1 cellular context compared by ENCODE assay signal in the genomic region with DNA sequence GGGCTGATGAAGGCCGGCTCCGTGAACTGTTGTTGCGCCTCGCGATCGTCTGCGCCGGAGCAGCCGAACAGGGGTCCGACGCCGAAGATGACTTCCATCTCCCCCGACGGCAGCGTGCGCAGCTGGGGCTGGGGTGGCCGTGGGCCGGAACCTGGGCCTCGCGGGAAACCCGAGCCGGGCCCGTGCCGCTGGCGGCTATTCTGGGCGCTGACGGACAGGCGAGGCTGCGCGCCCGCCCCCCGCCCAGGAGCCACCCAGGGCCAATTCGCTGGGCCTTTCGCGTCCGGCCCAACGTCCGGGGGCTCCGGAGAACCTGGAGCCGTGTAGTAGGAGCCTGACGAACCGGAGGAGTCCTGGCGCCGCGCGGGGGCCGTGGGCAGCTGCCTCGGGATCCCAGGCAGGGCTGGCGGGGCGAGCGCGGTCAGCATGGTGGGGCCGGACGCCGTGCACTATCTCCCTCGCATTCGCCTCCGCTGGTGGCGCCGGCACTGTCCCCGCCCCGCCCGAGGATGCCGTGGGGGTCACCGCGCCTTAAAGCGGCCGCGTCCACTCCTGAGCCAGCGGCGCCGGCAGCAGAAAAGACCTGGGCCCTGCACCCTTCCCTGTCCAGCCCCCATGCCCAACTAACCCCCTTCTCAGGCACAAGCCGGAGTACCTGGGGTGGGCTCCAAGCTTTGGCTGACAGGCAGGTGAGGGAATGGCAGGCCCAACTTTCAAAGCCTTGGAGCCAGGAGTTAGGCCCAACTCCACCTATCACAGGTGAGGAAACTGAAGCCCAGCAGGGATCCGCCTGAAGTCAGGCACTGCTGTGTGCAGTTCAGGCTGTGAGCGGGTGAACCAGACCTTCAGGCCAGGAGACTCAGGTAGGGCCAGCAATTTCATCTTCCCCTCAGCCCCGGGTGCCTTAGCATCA.
TF ChIP-seq lines count a peak whose summit lies in the region.

A gene with protein sequence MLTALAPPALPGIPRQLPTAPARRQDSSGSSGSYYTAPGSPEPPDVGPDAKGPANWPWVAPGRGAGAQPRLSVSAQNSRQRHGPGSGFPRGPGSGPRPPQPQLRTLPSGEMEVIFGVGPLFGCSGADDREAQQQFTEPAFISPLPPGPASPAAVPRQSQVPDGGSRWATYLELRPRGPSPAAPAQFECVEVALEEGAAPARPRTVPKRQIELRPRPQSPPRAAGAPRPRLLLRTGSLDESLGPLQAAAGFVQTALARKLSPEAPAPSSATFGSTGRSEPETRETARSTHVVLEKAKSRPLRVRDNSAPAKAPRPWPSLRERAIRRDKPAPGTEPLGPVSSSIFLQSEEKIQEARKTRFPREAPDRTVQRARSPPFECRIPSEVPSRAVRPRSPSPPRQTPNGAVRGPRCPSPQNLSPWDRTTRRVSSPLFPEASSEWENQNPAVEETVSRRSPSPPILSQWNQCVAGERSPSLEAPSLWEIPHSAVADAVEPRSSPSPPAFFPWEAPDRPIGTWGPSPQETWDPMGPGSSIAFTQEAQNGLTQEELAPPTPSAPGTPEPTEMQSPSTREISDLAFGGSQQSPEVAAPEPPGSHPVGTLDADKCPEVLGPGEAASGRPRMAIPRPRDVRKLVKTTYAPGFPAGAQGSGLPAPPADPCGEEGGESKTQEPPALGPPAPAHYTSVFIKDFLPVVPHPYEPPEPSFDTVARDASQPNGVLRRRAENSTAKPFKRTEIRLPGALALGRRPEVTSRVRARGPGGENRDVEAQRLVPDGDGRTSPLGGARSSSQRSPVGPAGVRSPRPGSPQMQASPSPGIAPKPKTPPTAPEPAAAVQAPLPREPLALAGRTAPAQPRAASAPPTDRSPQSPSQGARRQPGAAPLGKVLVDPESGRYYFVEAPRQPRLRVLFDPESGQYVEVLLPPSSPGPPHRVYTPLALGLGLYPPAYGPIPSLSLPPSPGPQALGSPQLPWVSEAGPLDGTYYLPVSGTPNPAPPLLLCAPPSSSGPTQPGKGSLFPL (minus strand): TSS at position 451 of the 913 bp plus-strand sequence. CDS start 23 bp downstream, at position 428.

TF ChIP-seq in WTC11, 78 proteins besides CTCF, POLR2A, EP300 and RAD21 (continued from another document and continues in another):
- TF ChIP-seq, protein P1, sequence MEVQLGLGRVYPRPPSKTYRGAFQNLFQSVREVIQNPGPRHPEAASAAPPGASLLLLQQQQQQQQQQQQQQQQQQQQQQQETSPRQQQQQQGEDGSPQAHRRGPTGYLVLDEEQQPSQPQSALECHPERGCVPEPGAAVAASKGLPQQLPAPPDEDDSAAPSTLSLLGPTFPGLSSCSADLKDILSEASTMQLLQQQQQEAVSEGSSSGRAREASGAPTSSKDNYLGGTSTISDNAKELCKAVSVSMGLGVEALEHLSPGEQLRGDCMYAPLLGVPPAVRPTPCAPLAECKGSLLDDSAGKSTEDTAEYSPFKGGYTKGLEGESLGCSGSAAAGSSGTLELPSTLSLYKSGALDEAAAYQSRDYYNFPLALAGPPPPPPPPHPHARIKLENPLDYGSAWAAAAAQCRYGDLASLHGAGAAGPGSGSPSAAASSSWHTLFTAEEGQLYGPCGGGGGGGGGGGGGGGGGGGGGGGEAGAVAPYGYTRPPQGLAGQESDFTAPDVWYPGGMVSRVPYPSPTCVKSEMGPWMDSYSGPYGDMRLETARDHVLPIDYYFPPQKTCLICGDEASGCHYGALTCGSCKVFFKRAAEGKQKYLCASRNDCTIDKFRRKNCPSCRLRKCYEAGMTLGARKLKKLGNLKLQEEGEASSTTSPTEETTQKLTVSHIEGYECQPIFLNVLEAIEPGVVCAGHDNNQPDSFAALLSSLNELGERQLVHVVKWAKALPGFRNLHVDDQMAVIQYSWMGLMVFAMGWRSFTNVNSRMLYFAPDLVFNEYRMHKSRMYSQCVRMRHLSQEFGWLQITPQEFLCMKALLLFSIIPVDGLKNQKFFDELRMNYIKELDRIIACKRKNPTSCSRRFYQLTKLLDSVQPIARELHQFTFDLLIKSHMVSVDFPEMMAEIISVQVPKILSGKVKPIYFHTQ (CRISPR knock-in tag; IDR thresholded peaks at IDR 0.05) = no peak
- TF ChIP-seq SOX15 (CRISPR knock-in tag; IDR thresholded peaks at IDR 0.05) (no peak), RORB (CRISPR knock-in tag; IDR thresholded peaks at IDR 0.05) (no peak), SMAD3 (CRISPR knock-in tag; IDR thresholded peaks at IDR 0.05; ENCODE audit: borderline replicate concordance) (no peak), NFE2L1 (CRISPR knock-in tag; IDR thresholded peaks at IDR 0.05) (no peak), ZNF416 (CRISPR knock-in tag; IDR thresholded peaks at IDR 0.05) (no peak), SMAD4 (CRISPR knock-in tag; IDR thresholded peaks at IDR 0.05) (no peak), GRHL2 (CRISPR knock-in tag; IDR thresholded peaks at IDR 0.05; ENCODE audit: insufficient replicate concordance, severe bottlenecking) (no peak), ZNF263 (CRISPR knock-in tag; IDR thresholded peaks at IDR 0.05; ENCODE audit: low read depth) (0 out of 2 replicates have a peak, but pooled peaks have one; percentile 18), ZNF219 (CRISPR knock-in tag; IDR thresholded peaks at IDR 0.05; ENCODE audit: borderline replicate concordance) (no peak), TCF7 (CRISPR knock-in tag; IDR thresholded peaks at IDR 0.05; ENCODE audit: low read depth) (no peak), ZNF138 (CRISPR knock-in tag; conservative IDR thresholded peaks at IDR 0.05) (no peak)
- TF ChIP-seq, protein P2, sequence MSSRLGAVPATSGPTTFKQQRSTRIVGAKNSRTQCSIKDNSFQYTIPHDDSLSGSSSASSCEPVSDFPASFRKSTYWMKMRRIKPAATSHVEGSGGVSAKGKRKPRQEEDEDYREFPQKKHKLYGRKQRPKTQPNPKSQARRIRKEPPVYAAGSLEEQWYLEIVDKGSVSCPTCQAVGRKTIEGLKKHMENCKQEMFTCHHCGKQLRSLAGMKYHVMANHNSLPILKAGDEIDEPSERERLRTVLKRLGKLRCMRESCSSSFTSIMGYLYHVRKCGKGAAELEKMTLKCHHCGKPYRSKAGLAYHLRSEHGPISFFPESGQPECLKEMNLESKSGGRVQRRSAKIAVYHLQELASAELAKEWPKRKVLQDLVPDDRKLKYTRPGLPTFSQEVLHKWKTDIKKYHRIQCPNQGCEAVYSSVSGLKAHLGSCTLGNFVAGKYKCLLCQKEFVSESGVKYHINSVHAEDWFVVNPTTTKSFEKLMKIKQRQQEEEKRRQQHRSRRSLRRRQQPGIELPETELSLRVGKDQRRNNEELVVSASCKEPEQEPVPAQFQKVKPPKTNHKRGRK (CRISPR knock-in tag; IDR thresholded peaks at IDR 0.05; ENCODE audit: borderline replicate concordance) = no peak
- TF ChIP-seq, protein P3, sequence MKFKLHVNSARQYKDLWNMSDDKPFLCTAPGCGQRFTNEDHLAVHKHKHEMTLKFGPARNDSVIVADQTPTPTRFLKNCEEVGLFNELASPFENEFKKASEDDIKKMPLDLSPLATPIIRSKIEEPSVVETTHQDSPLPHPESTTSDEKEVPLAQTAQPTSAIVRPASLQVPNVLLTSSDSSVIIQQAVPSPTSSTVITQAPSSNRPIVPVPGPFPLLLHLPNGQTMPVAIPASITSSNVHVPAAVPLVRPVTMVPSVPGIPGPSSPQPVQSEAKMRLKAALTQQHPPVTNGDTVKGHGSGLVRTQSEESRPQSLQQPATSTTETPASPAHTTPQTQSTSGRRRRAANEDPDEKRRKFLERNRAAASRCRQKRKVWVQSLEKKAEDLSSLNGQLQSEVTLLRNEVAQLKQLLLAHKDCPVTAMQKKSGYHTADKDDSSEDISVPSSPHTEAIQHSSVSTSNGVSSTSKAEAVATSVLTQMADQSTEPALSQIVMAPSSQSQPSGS (CRISPR knock-in tag; IDR thresholded peaks at IDR 0.05; ENCODE audit: borderline replicate concordance, low read depth) = no peak
- TF ChIP-seq, protein P4, sequence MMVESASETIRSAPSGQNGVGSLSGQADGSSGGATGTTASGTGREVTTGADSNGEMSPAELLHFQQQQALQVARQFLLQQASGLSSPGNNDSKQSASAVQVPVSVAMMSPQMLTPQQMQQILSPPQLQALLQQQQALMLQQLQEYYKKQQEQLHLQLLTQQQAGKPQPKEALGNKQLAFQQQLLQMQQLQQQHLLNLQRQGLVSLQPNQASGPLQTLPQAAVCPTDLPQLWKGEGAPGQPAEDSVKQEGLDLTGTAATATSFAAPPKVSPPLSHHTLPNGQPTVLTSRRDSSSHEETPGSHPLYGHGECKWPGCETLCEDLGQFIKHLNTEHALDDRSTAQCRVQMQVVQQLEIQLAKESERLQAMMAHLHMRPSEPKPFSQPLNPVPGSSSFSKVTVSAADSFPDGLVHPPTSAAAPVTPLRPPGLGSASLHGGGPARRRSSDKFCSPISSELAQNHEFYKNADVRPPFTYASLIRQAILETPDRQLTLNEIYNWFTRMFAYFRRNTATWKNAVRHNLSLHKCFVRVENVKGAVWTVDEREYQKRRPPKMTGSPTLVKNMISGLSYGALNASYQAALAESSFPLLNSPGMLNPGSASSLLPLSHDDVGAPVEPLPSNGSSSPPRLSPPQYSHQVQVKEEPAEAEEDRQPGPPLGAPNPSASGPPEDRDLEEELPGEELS (CRISPR knock-in tag; IDR thresholded peaks at IDR 0.05) = peak; percentile 18; the same call in 1 of the 2 replicates
- TF ChIP-seq, protein P5, sequence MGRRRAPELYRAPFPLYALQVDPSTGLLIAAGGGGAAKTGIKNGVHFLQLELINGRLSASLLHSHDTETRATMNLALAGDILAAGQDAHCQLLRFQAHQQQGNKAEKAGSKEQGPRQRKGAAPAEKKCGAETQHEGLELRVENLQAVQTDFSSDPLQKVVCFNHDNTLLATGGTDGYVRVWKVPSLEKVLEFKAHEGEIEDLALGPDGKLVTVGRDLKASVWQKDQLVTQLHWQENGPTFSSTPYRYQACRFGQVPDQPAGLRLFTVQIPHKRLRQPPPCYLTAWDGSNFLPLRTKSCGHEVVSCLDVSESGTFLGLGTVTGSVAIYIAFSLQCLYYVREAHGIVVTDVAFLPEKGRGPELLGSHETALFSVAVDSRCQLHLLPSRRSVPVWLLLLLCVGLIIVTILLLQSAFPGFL (CRISPR knock-in tag; IDR thresholded peaks at IDR 0.05; ENCODE audit: borderline replicate concordance) = no peak
- TF ChIP-seq, protein P6, sequence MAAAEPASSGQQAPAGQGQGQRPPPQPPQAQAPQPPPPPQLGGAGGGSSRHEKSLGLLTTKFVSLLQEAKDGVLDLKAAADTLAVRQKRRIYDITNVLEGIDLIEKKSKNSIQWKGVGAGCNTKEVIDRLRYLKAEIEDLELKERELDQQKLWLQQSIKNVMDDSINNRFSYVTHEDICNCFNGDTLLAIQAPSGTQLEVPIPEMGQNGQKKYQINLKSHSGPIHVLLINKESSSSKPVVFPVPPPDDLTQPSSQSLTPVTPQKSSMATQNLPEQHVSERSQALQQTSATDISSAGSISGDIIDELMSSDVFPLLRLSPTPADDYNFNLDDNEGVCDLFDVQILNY (CRISPR knock-in tag; IDR thresholded peaks at IDR 0.05) = 0 out of 2 replicates have a peak, but pooled peaks have one; percentile 2
- TF ChIP-seq, protein P7, sequence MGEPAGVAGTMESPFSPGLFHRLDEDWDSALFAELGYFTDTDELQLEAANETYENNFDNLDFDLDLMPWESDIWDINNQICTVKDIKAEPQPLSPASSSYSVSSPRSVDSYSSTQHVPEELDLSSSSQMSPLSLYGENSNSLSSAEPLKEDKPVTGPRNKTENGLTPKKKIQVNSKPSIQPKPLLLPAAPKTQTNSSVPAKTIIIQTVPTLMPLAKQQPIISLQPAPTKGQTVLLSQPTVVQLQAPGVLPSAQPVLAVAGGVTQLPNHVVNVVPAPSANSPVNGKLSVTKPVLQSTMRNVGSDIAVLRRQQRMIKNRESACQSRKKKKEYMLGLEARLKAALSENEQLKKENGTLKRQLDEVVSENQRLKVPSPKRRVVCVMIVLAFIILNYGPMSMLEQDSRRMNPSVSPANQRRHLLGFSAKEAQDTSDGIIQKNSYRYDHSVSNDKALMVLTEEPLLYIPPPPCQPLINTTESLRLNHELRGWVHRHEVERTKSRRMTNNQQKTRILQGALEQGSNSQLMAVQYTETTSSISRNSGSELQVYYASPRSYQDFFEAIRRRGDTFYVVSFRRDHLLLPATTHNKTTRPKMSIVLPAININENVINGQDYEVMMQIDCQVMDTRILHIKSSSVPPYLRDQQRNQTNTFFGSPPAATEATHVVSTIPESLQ (CRISPR knock-in tag; IDR thresholded peaks at IDR 0.05) = no peak
- TF ChIP-seq, protein P8, sequence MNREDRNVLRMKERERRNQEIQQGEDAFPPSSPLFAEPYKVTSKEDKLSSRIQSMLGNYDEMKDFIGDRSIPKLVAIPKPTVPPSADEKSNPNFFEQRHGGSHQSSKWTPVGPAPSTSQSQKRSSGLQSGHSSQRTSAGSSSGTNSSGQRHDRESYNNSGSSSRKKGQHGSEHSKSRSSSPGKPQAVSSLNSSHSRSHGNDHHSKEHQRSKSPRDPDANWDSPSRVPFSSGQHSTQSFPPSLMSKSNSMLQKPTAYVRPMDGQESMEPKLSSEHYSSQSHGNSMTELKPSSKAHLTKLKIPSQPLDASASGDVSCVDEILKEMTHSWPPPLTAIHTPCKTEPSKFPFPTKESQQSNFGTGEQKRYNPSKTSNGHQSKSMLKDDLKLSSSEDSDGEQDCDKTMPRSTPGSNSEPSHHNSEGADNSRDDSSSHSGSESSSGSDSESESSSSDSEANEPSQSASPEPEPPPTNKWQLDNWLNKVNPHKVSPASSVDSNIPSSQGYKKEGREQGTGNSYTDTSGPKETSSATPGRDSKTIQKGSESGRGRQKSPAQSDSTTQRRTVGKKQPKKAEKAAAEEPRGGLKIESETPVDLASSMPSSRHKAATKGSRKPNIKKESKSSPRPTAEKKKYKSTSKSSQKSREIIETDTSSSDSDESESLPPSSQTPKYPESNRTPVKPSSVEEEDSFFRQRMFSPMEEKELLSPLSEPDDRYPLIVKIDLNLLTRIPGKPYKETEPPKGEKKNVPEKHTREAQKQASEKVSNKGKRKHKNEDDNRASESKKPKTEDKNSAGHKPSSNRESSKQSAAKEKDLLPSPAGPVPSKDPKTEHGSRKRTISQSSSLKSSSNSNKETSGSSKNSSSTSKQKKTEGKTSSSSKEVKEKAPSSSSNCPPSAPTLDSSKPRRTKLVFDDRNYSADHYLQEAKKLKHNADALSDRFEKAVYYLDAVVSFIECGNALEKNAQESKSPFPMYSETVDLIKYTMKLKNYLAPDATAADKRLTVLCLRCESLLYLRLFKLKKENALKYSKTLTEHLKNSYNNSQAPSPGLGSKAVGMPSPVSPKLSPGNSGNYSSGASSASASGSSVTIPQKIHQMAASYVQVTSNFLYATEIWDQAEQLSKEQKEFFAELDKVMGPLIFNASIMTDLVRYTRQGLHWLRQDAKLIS (CRISPR knock-in tag; IDR thresholded peaks at IDR 0.05; ENCODE audit: borderline replicate concordance) = no peak
- TF ChIP-seq, protein P9, sequence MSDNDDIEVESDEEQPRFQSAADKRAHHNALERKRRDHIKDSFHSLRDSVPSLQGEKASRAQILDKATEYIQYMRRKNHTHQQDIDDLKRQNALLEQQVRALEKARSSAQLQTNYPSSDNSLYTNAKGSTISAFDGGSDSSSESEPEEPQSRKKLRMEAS (CRISPR knock-in tag; IDR thresholded peaks at IDR 0.05) = peak; percentile 6; the same call in 1 of the 2 replicates
- TF ChIP-seq, protein P10, sequence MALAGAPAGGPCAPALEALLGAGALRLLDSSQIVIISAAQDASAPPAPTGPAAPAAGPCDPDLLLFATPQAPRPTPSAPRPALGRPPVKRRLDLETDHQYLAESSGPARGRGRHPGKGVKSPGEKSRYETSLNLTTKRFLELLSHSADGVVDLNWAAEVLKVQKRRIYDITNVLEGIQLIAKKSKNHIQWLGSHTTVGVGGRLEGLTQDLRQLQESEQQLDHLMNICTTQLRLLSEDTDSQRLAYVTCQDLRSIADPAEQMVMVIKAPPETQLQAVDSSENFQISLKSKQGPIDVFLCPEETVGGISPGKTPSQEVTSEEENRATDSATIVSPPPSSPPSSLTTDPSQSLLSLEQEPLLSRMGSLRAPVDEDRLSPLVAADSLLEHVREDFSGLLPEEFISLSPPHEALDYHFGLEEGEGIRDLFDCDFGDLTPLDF (CRISPR knock-in tag; IDR thresholded peaks at IDR 0.05) = no peak
- TF ChIP-seq, protein P11, sequence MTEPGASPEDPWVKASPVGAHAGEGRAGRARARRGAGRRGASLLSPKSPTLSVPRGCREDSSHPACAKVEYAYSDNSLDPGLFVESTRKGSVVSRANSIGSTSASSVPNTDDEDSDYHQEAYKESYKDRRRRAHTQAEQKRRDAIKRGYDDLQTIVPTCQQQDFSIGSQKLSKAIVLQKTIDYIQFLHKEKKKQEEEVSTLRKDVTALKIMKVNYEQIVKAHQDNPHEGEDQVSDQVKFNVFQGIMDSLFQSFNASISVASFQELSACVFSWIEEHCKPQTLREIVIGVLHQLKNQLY (CRISPR knock-in tag; IDR thresholded peaks at IDR 0.05) = no peak
